14 cellular contexts compared by ENCODE assay signal in genomic region chr12:25975179-25975578, GRCh38. TPM values are rescaled to one million over a fixed set of nuclear protein-coding genes. Genes with fewer than 3 reads are reported as not detected.
DNase-seq lines count a peak whose midpoint lies in the region; ATAC-seq and TF ChIP-seq lines count a peak whose summit lies in the region.
"Had no signal": no experiment of that assay in that cellular context is flagged by ENCODE, and none has a peak within 500 bp of the region (broad histone marks: within the 10 kb centered on the region; RNA-seq: fewer than 3 reads in every experiment).

No MANE protein-coding gene starts in this region.

- H3K36me3 ChIP-seq in GM23338 (ENCODE audit: insufficient read depth) (no peaks in the 10 kb centered on the region), lower lobe of right lung (no peaks in the 10 kb centered on the region), uterus (no peaks in the 10 kb centered on the region)
- H3K36me3 ChIP-seq: BE2C had no signal

- H3K9me3 ChIP-seq in lower lobe of right lung = no peaks in the 10 kb centered on the region
- H3K9me3 ChIP-seq in uterus = no peaks in the 10 kb centered on the region
- H3K9me3 ChIP-seq: BE2C had no signal

- POLR2A ChIA-PET in WTC11 (lab: Charles Lee) = no interaction called here

- H3K27ac ChIP-seq in GM23338 (ENCODE audit: low read depth) = no peak overlapping the region
- peak overlapping the region; percentile 15 for H3K27ac ChIP-seq in lower lobe of right lung
- peak overlapping the region; percentile 78 to 84 for H3K27ac ChIP-seq in uterus
- H3K27ac ChIP-seq: C4-2B had no signal

- no peaks in the 10 kb centered on the region for H3K27me3 ChIP-seq in GM23338 (ENCODE audit: insufficient read depth)
- H3K27me3 ChIP-seq in lower lobe of right lung (ENCODE audit: low read depth) = no peaks in the 10 kb centered on the region
- no peaks in the 10 kb centered on the region for H3K27me3 ChIP-seq in uterus
- H3K27me3 ChIP-seq: BE2C had no signal

- H3K4me1 ChIP-seq in GM23338 (ENCODE audit: insufficient read depth) (peaks cover 18% of the 10 kb centered on the region), lower lobe of right lung (peaks cover 51% of the 10 kb centered on the region), uterus (peaks cover 19 to 26% of the 10 kb centered on the region in 2 donors)
- H3K4me1 ChIP-seq: BE2C had no signal

- no peak for ATAC-seq in GM23338
- no peak for ATAC-seq in WTC11
- no peak for ATAC-seq in lower lobe of right lung
- ATAC-seq in GM19467 (IDR thresholded peaks at IDR 0.05; ENCODE audit: unreplicated experiment) = no peak
- ATAC-seq in HG02798 (IDR thresholded peaks at IDR 0.05; ENCODE audit: poor library complexity, unreplicated experiment) = no peak
- ATAC-seq: HCT116 had no signal

- H3K9me2 ChIP-seq in GM23338 (ENCODE audit: insufficient read depth) = no peaks in the 10 kb centered on the region

- DNase-seq in GM23338 (ENCODE audit: low spot score) (no peak), WTC11 (ENCODE audit: low spot score) (no peak), lower lobe of right lung (no peak), uterus (no peak), T-helper 9 cell (no peak)
- DNase-seq: BE2C; CD4-positive, alpha-beta memory T cell; DMS153; DMS79 treated with DMSO at 0.1 percent for 48 hours; EL had no signal

- CTCF ChIA-PET in WTC11 (lab: Charles Lee) = interaction anchor here (1.5 kb wide), 1 partner anchor 47 kb away, joined by 3 read pairs; no protein-coding TSS in a partner anchor

- no peak for TF ChIP-seq POLR2A in uterus (IDR thresholded peaks at IDR 0.05)

- no peaks in the 10 kb centered on the region for H3K9me3 Mint-ChIP-seq in GM23338
- H3K9me3 Mint-ChIP-seq in WTC11 = no peaks in the 10 kb centered on the region

- H3K4me1 Mint-ChIP-seq in GM23338 = peaks cover 42% of the 10 kb centered on the region
- H3K4me1 Mint-ChIP-seq in WTC11 = peaks cover 56% of the 10 kb centered on the region

- H2AFZ ChIP-seq in GM23338 = no peak overlapping the region

- no peak overlapping the region for H3K4me3 ChIP-seq in GM23338
- H3K4me3 ChIP-seq in lower lobe of right lung = no peak overlapping the region
- H3K4me3 ChIP-seq in uterus = no peak overlapping the region

- H3K27me3 Mint-ChIP-seq in GM23338 (ENCODE audit: insufficient read depth, low read depth, poor library complexity) = no peaks in the 10 kb centered on the region
- H3K27me3 Mint-ChIP-seq in WTC11 (ENCODE audit: low read depth) = no peaks in the 10 kb centered on the region

- peak overlapping the region; percentile 50; the same call in 1 of the 2 replicates for H3K27ac Mint-ChIP-seq in GM23338
- H3K27ac Mint-ChIP-seq in WTC11 = peak overlapping the region; percentile 40
- H3K27ac Mint-ChIP-seq: CD4-positive, alpha-beta memory T cell had no signal

- H3K4me2 ChIP-seq in GM23338 = no peak overlapping the region

- intact Hi-C loops in lower lobe of right lung (cut with DNase I) = no loop called here
- intact Hi-C loops in uterus (cut with DNase I; ENCODE audit: low total_unique reads) = no loop called here

- H4K20me1 ChIP-seq in GM23338 (replicated peaks; ENCODE audit: insufficient read depth) = peaks cover 7% of the 10 kb centered on the region; the same call in 1 of the 2 replicates

- no peak for TF ChIP-seq CTCF in GM23338 (conservative IDR thresholded peaks at IDR 0.05; ENCODE audit: low read depth in 2 of 2)
- TF ChIP-seq CTCF in WTC11 (IDR thresholded peaks at IDR 0.05) = no peak
- no peak for TF ChIP-seq CTCF in lower lobe of right lung (IDR thresholded peaks at IDR 0.05)
- no peak for TF ChIP-seq CTCF in uterus (IDR thresholded peaks at IDR 0.05)

- H3K4me3 Mint-ChIP-seq in GM23338 (no peak overlapping the region), WTC11 (no peak overlapping the region)
- H3K4me3 Mint-ChIP-seq: CD4-positive, alpha-beta memory T cell had no signal

- H3K79me2 ChIP-seq in GM23338 (replicated peaks; ENCODE audit: insufficient read depth) = peaks cover 100% of the 10 kb centered on the region

- no peaks in the 10 kb centered on the region for H3F3A ChIP-seq in GM23338 (replicated peaks; ENCODE audit: low read depth)

- no peaks in the 10 kb centered on the region for H3K36me3 Mint-ChIP-seq in GM23338 (ENCODE audit: low read depth)
- no peaks in the 10 kb centered on the region for H3K36me3 Mint-ChIP-seq in WTC11
- H3K36me3 Mint-ChIP-seq: CD4-positive, alpha-beta memory T cell had no signal

TF ChIP-seq in GM23338, 12 proteins besides CTCF, POLR2A, EP300 and RAD21 (continues in another document):
- no peak for TF ChIP-seq REST (IDR thresholded peaks at IDR 0.05; ENCODE audit: unreplicated experiment)
- TF ChIP-seq STAT1 (IDR thresholded peaks at IDR 0.05; ENCODE audit: unreplicated experiment) = no peak
- TF ChIP-seq JUNB (IDR thresholded peaks at IDR 0.05; ENCODE audit: unreplicated experiment) = no peak
- TF ChIP-seq, protein P1, sequence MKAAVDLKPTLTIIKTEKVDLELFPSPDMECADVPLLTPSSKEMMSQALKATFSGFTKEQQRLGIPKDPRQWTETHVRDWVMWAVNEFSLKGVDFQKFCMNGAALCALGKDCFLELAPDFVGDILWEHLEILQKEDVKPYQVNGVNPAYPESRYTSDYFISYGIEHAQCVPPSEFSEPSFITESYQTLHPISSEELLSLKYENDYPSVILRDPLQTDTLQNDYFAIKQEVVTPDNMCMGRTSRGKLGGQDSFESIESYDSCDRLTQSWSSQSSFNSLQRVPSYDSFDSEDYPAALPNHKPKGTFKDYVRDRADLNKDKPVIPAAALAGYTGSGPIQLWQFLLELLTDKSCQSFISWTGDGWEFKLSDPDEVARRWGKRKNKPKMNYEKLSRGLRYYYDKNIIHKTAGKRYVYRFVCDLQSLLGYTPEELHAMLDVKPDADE (IDR thresholded peaks at IDR 0.05) = no peak

TF ChIP-seq in WTC11, 78 proteins besides CTCF, POLR2A, EP300 and RAD21 (continues in another document):
- TF ChIP-seq, protein P2, sequence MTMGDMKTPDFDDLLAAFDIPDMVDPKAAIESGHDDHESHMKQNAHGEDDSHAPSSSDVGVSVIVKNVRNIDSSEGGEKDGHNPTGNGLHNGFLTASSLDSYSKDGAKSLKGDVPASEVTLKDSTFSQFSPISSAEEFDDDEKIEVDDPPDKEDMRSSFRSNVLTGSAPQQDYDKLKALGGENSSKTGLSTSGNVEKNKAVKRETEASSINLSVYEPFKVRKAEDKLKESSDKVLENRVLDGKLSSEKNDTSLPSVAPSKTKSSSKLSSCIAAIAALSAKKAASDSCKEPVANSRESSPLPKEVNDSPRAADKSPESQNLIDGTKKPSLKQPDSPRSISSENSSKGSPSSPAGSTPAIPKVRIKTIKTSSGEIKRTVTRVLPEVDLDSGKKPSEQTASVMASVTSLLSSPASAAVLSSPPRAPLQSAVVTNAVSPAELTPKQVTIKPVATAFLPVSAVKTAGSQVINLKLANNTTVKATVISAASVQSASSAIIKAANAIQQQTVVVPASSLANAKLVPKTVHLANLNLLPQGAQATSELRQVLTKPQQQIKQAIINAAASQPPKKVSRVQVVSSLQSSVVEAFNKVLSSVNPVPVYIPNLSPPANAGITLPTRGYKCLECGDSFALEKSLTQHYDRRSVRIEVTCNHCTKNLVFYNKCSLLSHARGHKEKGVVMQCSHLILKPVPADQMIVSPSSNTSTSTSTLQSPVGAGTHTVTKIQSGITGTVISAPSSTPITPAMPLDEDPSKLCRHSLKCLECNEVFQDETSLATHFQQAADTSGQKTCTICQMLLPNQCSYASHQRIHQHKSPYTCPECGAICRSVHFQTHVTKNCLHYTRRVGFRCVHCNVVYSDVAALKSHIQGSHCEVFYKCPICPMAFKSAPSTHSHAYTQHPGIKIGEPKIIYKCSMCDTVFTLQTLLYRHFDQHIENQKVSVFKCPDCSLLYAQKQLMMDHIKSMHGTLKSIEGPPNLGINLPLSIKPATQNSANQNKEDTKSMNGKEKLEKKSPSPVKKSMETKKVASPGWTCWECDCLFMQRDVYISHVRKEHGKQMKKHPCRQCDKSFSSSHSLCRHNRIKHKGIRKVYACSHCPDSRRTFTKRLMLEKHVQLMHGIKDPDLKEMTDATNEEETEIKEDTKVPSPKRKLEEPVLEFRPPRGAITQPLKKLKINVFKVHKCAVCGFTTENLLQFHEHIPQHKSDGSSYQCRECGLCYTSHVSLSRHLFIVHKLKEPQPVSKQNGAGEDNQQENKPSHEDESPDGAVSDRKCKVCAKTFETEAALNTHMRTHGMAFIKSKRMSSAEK (CRISPR knock-in tag; IDR thresholded peaks at IDR 0.05; ENCODE audit: borderline replicate concordance) = no peak
- TF ChIP-seq HMGA2 (CRISPR knock-in tag; IDR thresholded peaks at IDR 0.05) = no peak
- no peak for TF ChIP-seq STAT6 (CRISPR knock-in tag; conservative IDR thresholded peaks at IDR 0.05; ENCODE audit: low read depth)
- no peak for TF ChIP-seq FOXP1 (CRISPR knock-in tag; IDR thresholded peaks at IDR 0.05; ENCODE audit: borderline replicate concordance)
- TF ChIP-seq ZNF138 (CRISPR knock-in tag; conservative IDR thresholded peaks at IDR 0.05) = no peak
- no peak for TF ChIP-seq ZNF396 (CRISPR knock-in tag; IDR thresholded peaks at IDR 0.05; ENCODE audit: borderline replicate concordance)
- no peak for TF ChIP-seq TEAD4 (CRISPR knock-in tag; IDR thresholded peaks at IDR 0.05)
- TF ChIP-seq ZNF671 (CRISPR knock-in tag; IDR thresholded peaks at IDR 0.05) = no peak
- no peak for TF ChIP-seq FOXK1 (CRISPR knock-in tag; IDR thresholded peaks at IDR 0.05)
- TF ChIP-seq TCF7 (CRISPR knock-in tag; IDR thresholded peaks at IDR 0.05; ENCODE audit: low read depth) = no peak

RNA-seq across cellular contexts. Expression of gene RASSF8, which starts 16.7 kb away (rescaled TPM):
- total RNA-seq in GM23338 (2014; rRNA removed; shearing (Covaris generic)) = 30.6 and 30.8 TPM in 2 replicates
- polyA plus RNA-seq in GM23338 (2016; fragmentation: Nextera tagmentation; extraction: Ambion mirVana) = 11.5 and 13.4 TPM in 2 replicates
- total RNA-seq in WTC11 (2021) (40.2 to 48.6 TPM (median 42.3 TPM) in 3 replicates), lower lobe of right lung (62.1 TPM), uterus (100 to 1,000 TPM in 2 of 4 donors, 10 to 100 TPM in 2; 54.1 to 174 (median 119) TPM)
- total RNA-seq: CD4-positive, alpha-beta memory T cell had no signal
- polyA plus RNA-seq: CD4-positive, alpha-beta memory T cell had no signal
